1 cellular context compared by ENCODE assay signal in genomic region chr15:66775127-66776105, GRCh38.
A peak's percentile ranks its signal among the peaks of the same experiment; 100 is the strongest.
TF ChIP-seq lines count a peak whose summit lies in the region.

No MANE protein-coding gene starts in this region.

TF ChIP-seq in K562, 482 proteins besides CTCF, POLR2A, EP300 and RAD21:
- peak; percentile 19; the same call in 1 of the 2 replicates for TF ChIP-seq NFIC (IDR thresholded peaks at IDR 0.05)
- no peak for TF ChIP-seq PTTG1 (tag; IDR thresholded peaks at IDR 0.05; ENCODE audit: low read depth)
- TF ChIP-seq ZNF224 (CRISPR knock-in tag; IDR thresholded peaks at IDR 0.05): no peak
- no peak for TF ChIP-seq TOE1 (IDR thresholded peaks at IDR 0.05; ENCODE audit: borderline replicate concordance)
- no peak for TF ChIP-seq TOE1 (CRISPR knock-in tag; IDR thresholded peaks at IDR 0.05; ENCODE audit: borderline replicate concordance, low read depth)
- TF ChIP-seq ZNF23 (CRISPR knock-in tag; IDR thresholded peaks at IDR 0.05): no peak
- TF ChIP-seq ZFX (CRISPR knock-in tag; IDR thresholded peaks at IDR 0.05): 0 out of 2 replicates have a peak, but pooled peaks have one; percentile 4
- TF ChIP-seq CEBPZ (IDR thresholded peaks at IDR 0.05; ENCODE audit: borderline replicate concordance, low read depth, low read length): no peak
- TF ChIP-seq FOXP4 (CRISPR knock-in tag; IDR thresholded peaks at IDR 0.05; ENCODE audit: borderline replicate concordance): no peak
- TF ChIP-seq KLF6 (CRISPR knock-in tag; IDR thresholded peaks at IDR 0.05; ENCODE audit: borderline replicate concordance): no peak
- no peak for TF ChIP-seq ELK1 (CRISPR knock-in tag; IDR thresholded peaks at IDR 0.05)
- TF ChIP-seq POLR3A (IDR thresholded peaks at IDR 0.05; ENCODE audit: borderline replicate concordance, extremely low read depth, insufficient read depth, insufficient read length): no peak
- TF ChIP-seq FOXO4 (CRISPR knock-in tag; IDR thresholded peaks at IDR 0.05): no peak
- no peak for TF ChIP-seq NFRKB (IDR thresholded peaks at IDR 0.05; ENCODE audit: low read depth)
- TF ChIP-seq POLR2AphosphoS2 (IDR thresholded peaks at IDR 0.05; ENCODE audit: low read length): no peak
- no peak for TF ChIP-seq ILK (tag; IDR thresholded peaks at IDR 0.05; ENCODE audit: borderline replicate concordance, low read depth)
- no peak for TF ChIP-seq TAF9B (IDR thresholded peaks at IDR 0.05; ENCODE audit: partially characterized antibody)
- TF ChIP-seq ZBED1 (IDR thresholded peaks at IDR 0.05): no peak
TF ChIP-seq in K562: peak in this region for 2.
